22 cellular contexts compared by ENCODE assay signal in the genomic region with DNA sequence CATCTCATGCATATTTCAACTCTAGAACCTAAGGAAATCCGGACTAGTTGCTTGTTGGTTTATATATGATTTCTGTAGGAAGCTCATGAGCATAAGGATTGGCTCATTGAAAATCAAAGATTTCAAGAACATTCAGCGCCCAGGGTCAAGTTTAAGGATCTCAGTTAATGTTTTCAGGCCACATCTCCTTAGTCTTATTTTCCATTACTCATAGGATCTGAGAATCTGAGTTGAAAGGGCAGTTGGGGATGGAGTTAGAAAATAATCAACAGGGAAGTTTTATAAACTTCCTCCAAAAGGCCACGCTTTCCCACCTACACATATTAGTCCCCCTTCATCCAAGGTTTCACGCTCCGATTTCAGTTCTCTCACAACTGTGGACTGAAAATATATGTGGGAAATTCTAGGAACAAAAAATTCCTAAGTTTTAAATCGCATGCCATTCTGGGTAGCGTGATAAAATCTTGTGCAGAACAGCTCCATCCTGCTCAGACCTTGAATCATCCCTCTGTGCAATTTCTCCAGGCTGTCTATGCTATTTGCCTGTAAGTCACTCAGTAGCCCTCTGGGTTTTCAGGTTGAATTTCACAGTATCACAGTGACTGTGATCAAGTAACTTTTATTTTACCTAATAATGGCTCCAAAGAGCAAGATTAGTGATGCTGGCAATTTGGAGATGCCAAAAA.
DNase-seq lines count a peak whose midpoint lies in the region; ATAC-seq and TF ChIP-seq lines count a peak whose summit lies in the region.
"Had no signal": no experiment of that assay in that cellular context is flagged by ENCODE, and none has a peak within 500 bp of the region (broad histone marks: within the 10 kb centered on the region; RNA-seq: fewer than 3 reads in every experiment).

No MANE protein-coding gene starts in this region.

- no peaks in the 10 kb centered on the region for H3K9me3 ChIP-seq in vagina
- H3K9me3 ChIP-seq: upper lobe of right lung had no signal

- TF ChIP-seq POLR2A in vagina (IDR thresholded peaks at IDR 0.05), result no peak

- H3K27ac ChIP-seq in vagina, result no peak overlapping the region
- H3K27ac ChIP-seq: HL-60, upper lobe of right lung had no signal

- intact Hi-C loops in vagina (cut with DNase I), result no loop called here

- ATAC-seq in GM21737 (IDR thresholded peaks at IDR 0.05; ENCODE audit: unreplicated experiment), result no peak
- ATAC-seq: stimulated activated naive CD8-positive, alpha-beta T cell treated with anti-CD3 and anti-CD28 coated beads, Interleukin-15, amount 100 ng/mL, for 72 hours; upper lobe of right lung had no signal

- H3K4me3 ChIP-seq in vagina, result no peak overlapping the region
- H3K4me3 ChIP-seq: lung, upper lobe of right lung had no signal

- DNase-seq in GM03348 (ENCODE audit: low spot score), result peak; percentile 70
- DNase-seq in amniotic stem cell (lab: John Stamatoyannopoulos, UW), result peak; percentile 68
- DNase-seq in kidney tubule cell (ENCODE audit: low spot score), result peak; percentile 39
- peak; percentile 40 for DNase-seq in superior temporal gyrus (ENCODE audit: extremely low spot score)
- no peak for DNase-seq in vagina (ENCODE audit: extremely low spot score in 2 of 2)
- no peak for DNase-seq in DMS53 (lab: John Stamatoyannopoulos, UW)
- DNase-seq: activated CD4-positive, alpha-beta T cell treated with anti-CD3 and anti-CD28 coated beads for 1 hour; activated CD8-positive, alpha-beta memory T cell treated with anti-CD3 and anti-CD28 coated beads for 24 hours; activated naive CD4-positive, alpha-beta T cell; activated T-cell treated with anti-CD3 and anti-CD28 coated beads, Interleukin-2, amount 50 U/mL, for 24 hours; AML-193; CD8-positive, alpha-beta memory T cell; dermis blood vessel endothelial cell; islet precursor cell; NCI-H1105 treated with DMSO at 0.1 percent for 48 hours; NCI-H2081 treated with DMSO at 0.1 percent for 48 hours; stimulated activated naive CD8-positive, alpha-beta T cell treated with anti-CD3 and anti-CD28 coated beads, Interleukin-15, amount 100 ng/mL, for 72 hours; T-helper 1 cell; upper lobe of right lung had no signal

- H3K27me3 ChIP-seq in vagina, result no peaks in the 10 kb centered on the region
- H3K27me3 ChIP-seq: upper lobe of right lung had no signal

- H3K36me3 ChIP-seq in vagina, result no peaks in the 10 kb centered on the region
- H3K36me3 ChIP-seq: upper lobe of right lung had no signal

- no peak for TF ChIP-seq CTCF in vagina (IDR thresholded peaks at IDR 0.05)

- H3K4me1 ChIP-seq in vagina, result no peaks in the 10 kb centered on the region
- H3K4me1 ChIP-seq: upper lobe of right lung had no signal

Comparison
In these comparisons a context has a peak if more than half of its experiments do, and no peak if none do; other contexts are left out.
1. DNase-seq: peak in GM03348 (single experiment), amniotic stem cell (single experiment), kidney tubule cell (single experiment) and superior temporal gyrus (single experiment); none in vagina (0 of 2) and DMS53 (single experiment).